1 cellular context compared by ENCODE assay signal in the genomic region with DNA sequence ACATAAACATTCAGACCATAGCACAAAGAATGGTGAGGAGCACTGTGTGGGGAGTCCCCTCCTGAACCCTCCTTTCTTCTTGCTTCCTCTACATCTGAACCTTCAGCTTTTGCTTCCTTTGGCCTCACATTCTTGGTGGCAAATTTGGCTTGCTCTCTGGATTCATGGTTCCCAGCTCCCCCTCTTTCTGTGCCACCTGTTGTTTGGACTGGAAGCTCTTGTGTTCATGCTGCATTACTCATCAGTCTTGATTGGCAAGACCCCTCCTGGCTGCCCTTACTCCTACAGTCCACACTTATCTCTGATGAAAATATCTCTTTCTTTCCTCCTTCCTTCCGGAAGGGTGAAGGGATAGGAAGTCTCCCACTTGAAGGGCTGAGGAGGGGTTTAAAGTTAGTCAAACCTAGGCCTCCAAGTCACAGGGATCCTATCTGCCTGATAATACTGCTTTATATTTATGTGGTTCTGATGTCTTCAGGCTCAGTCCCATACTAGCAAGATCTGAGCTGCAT.
TF ChIP-seq lines count a peak whose summit lies in the region.

No MANE protein-coding gene starts in this region.

TF ChIP-seq in K562, 482 proteins besides CTCF, POLR2A, EP300 and RAD21 (continued from another document and continues in another):
- TF ChIP-seq PRDM10 (IDR thresholded peaks at IDR 0.05; ENCODE audit: partially characterized antibody) (peak; percentile 31), FOSL1 (tag; conservative IDR thresholded peaks at IDR 0.05) (peak; percentile 82), HDAC1 (IDR thresholded peaks at IDR 0.05) (peak in 1 of 2 experiments; percentile 38; a peak in 1 of 4 replicates), ERF (CRISPR knock-in tag; IDR thresholded peaks at IDR 0.05) (peak; percentile 92), HEY1 (CRISPR knock-in tag; IDR thresholded peaks at IDR 0.05; ENCODE audit: borderline replicate concordance) (no peak), ZNF76 (CRISPR knock-in tag; IDR thresholded peaks at IDR 0.05; ENCODE audit: borderline replicate concordance) (peak; percentile 90), ZBTB40 (IDR thresholded peaks at IDR 0.05) (no peak), ZBTB40 (CRISPR knock-in tag; IDR thresholded peaks at IDR 0.05) (no peak), ZNF24 (IDR thresholded peaks at IDR 0.05) (no peak), CLOCK (CRISPR knock-in tag; IDR thresholded peaks at IDR 0.05; ENCODE audit: borderline replicate concordance) (0 out of 2 replicates have a peak, but pooled peaks have one; percentile 13), HDAC2 (IDR thresholded peaks at IDR 0.05) (peak; percentile 21; the same call in 1 of the 2 replicates), ZNF592 (IDR thresholded peaks at IDR 0.05) (peak; percentile 87), SMAD1 (IDR thresholded peaks at IDR 0.05; ENCODE audit: low read depth, low read length, partially characterized antibody) (peak; percentile 85), ZNF639 (CRISPR knock-in tag; conservative IDR thresholded peaks at IDR 0.05 in 1 of 2, IDR thresholded peaks at IDR 0.05 in 1 of 2) (peak in 1 of 2 experiments; percentile 40; a peak in 1 of 4 replicates), DPF2 (IDR thresholded peaks at IDR 0.05) (peak; percentile 81), NCOA1 (IDR thresholded peaks at IDR 0.05; ENCODE audit: low read depth) (peak; percentile 69; the same call in 1 of the 2 replicates), GABPA (tag; conservative IDR thresholded peaks at IDR 0.05; ENCODE audit: low read depth) (no peak; the same call in 1 of the 2 replicates), SP1 (CRISPR knock-in tag; IDR thresholded peaks at IDR 0.05) (no peak), MEF2D (tag; conservative IDR thresholded peaks at IDR 0.05; ENCODE audit: low read depth) (peak; percentile 74), TEAD4 (IDR thresholded peaks at IDR 0.05; ENCODE audit: low read length) (peak; percentile 75), TEAD4 (CRISPR knock-in tag; IDR thresholded peaks at IDR 0.05; ENCODE audit: borderline replicate concordance) (no peak), NFRKB (IDR thresholded peaks at IDR 0.05; ENCODE audit: low read depth) (peak; percentile 79)
- TF ChIP-seq, protein P1, sequence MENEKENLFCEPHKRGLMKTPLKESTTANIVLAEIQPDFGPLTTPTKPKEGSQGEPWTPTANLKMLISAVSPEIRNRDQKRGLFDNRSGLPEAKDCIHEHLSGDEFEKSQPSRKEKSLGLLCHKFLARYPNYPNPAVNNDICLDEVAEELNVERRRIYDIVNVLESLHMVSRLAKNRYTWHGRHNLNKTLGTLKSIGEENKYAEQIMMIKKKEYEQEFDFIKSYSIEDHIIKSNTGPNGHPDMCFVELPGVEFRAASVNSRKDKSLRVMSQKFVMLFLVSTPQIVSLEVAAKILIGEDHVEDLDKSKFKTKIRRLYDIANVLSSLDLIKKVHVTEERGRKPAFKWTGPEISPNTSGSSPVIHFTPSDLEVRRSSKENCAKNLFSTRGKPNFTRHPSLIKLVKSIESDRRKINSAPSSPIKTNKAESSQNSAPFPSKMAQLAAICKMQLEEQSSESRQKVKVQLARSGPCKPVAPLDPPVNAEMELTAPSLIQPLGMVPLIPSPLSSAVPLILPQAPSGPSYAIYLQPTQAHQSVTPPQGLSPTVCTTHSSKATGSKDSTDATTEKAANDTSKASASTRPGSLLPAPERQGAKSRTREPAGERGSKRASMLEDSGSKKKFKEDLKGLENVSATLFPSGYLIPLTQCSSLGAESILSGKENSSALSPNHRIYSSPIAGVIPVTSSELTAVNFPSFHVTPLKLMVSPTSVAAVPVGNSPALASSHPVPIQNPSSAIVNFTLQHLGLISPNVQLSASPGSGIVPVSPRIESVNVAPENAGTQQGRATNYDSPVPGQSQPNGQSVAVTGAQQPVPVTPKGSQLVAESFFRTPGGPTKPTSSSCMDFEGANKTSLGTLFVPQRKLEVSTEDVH (IDR thresholded peaks at IDR 0.05; ENCODE audit: low read depth, partially characterized antibody) = no peak
- TF ChIP-seq, protein P2, sequence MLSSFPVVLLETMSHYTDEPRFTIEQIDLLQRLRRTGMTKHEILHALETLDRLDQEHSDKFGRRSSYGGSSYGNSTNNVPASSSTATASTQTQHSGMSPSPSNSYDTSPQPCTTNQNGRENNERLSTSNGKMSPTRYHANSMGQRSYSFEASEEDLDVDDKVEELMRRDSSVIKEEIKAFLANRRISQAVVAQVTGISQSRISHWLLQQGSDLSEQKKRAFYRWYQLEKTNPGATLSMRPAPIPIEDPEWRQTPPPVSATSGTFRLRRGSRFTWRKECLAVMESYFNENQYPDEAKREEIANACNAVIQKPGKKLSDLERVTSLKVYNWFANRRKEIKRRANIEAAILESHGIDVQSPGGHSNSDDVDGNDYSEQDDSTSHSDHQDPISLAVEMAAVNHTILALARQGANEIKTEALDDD (IDR thresholded peaks at IDR 0.05) = peak; percentile 95
